In the genomic region with DNA sequence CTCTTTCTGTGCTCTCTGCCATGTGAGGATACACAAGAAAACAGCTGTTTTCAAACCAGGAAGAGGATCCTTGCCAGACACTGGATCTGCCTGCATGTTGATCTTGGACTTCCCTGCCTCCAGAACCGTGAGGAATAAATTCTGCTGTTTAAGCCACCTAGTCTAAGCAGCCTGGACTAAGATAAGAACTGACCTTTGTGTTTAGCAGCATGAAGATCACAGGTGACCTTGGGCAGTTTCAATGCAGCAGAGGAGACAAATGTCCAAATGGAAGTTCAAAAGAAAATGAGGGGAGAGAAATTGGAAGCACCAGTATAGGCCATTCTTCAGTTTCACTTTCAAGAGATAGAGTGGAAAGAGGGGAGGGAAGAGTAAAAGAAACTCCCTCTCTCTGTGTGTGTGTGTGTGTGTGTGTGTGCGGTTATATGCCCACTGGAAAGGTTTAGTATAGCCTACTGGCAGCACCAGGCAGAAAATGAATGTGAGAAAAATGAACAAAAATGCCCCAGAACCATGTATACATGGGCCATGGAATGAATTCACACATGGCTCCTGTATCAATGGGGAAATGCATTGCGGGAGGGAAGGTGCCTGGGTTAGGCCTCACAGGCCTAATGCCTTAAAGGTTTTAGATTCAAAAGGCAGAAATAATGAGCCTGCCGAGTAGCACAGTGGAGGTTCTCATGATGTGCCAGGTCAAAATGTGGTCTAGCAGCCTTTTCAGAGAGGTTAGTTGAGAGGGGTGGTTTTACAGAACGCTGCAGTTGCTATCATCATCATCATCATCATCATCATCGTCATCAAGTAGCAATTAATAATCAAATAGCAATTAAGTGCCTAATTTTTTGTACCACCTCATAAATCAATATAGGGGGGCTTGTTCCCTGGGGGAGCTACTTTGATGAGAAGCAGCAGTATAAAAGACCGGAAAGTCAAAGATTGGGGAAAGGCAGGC, we compare ENCODE assay signal across 1 cellular context.
TF ChIP-seq lines count a peak whose summit lies in the region.

No MANE protein-coding gene starts in this region.

TF ChIP-seq in K562, 482 proteins besides CTCF, POLR2A, EP300 and RAD21 (continued from another document):
- TF ChIP-seq GTF2E2 (tag; IDR thresholded peaks at IDR 0.05) = 0 out of 2 replicates have a peak, but pooled peaks have one; percentile 7
- 0 out of 2 replicates have a peak, but pooled peaks have one; percentile 9 for TF ChIP-seq ETV5 (CRISPR knock-in tag; IDR thresholded peaks at IDR 0.05; ENCODE audit: low read depth)
- no peak for TF ChIP-seq CBFB (CRISPR knock-in tag; IDR thresholded peaks at IDR 0.05)
- no peak for TF ChIP-seq CBX5 (IDR thresholded peaks at IDR 0.05; ENCODE audit: borderline replicate concordance, low read depth)
- TF ChIP-seq, protein P1, sequence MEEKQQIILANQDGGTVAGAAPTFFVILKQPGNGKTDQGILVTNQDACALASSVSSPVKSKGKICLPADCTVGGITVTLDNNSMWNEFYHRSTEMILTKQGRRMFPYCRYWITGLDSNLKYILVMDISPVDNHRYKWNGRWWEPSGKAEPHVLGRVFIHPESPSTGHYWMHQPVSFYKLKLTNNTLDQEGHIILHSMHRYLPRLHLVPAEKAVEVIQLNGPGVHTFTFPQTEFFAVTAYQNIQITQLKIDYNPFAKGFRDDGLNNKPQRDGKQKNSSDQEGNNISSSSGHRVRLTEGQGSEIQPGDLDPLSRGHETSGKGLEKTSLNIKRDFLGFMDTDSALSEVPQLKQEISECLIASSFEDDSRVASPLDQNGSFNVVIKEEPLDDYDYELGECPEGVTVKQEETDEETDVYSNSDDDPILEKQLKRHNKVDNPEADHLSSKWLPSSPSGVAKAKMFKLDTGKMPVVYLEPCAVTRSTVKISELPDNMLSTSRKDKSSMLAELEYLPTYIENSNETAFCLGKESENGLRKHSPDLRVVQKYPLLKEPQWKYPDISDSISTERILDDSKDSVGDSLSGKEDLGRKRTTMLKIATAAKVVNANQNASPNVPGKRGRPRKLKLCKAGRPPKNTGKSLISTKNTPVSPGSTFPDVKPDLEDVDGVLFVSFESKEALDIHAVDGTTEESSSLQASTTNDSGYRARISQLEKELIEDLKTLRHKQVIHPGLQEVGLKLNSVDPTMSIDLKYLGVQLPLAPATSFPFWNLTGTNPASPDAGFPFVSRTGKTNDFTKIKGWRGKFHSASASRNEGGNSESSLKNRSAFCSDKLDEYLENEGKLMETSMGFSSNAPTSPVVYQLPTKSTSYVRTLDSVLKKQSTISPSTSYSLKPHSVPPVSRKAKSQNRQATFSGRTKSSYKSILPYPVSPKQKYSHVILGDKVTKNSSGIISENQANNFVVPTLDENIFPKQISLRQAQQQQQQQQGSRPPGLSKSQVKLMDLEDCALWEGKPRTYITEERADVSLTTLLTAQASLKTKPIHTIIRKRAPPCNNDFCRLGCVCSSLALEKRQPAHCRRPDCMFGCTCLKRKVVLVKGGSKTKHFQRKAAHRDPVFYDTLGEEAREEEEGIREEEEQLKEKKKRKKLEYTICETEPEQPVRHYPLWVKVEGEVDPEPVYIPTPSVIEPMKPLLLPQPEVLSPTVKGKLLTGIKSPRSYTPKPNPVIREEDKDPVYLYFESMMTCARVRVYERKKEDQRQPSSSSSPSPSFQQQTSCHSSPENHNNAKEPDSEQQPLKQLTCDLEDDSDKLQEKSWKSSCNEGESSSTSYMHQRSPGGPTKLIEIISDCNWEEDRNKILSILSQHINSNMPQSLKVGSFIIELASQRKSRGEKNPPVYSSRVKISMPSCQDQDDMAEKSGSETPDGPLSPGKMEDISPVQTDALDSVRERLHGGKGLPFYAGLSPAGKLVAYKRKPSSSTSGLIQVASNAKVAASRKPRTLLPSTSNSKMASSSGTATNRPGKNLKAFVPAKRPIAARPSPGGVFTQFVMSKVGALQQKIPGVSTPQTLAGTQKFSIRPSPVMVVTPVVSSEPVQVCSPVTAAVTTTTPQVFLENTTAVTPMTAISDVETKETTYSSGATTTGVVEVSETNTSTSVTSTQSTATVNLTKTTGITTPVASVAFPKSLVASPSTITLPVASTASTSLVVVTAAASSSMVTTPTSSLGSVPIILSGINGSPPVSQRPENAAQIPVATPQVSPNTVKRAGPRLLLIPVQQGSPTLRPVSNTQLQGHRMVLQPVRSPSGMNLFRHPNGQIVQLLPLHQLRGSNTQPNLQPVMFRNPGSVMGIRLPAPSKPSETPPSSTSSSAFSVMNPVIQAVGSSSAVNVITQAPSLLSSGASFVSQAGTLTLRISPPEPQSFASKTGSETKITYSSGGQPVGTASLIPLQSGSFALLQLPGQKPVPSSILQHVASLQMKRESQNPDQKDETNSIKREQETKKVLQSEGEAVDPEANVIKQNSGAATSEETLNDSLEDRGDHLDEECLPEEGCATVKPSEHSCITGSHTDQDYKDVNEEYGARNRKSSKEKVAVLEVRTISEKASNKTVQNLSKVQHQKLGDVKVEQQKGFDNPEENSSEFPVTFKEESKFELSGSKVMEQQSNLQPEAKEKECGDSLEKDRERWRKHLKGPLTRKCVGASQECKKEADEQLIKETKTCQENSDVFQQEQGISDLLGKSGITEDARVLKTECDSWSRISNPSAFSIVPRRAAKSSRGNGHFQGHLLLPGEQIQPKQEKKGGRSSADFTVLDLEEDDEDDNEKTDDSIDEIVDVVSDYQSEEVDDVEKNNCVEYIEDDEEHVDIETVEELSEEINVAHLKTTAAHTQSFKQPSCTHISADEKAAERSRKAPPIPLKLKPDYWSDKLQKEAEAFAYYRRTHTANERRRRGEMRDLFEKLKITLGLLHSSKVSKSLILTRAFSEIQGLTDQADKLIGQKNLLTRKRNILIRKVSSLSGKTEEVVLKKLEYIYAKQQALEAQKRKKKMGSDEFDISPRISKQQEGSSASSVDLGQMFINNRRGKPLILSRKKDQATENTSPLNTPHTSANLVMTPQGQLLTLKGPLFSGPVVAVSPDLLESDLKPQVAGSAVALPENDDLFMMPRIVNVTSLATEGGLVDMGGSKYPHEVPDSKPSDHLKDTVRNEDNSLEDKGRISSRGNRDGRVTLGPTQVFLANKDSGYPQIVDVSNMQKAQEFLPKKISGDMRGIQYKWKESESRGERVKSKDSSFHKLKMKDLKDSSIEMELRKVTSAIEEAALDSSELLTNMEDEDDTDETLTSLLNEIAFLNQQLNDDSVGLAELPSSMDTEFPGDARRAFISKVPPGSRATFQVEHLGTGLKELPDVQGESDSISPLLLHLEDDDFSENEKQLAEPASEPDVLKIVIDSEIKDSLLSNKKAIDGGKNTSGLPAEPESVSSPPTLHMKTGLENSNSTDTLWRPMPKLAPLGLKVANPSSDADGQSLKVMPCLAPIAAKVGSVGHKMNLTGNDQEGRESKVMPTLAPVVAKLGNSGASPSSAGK (IDR thresholded peaks at IDR 0.05) = 0 out of 2 replicates have a peak, but pooled peaks have one; percentile 8
- TF ChIP-seq, protein P2, sequence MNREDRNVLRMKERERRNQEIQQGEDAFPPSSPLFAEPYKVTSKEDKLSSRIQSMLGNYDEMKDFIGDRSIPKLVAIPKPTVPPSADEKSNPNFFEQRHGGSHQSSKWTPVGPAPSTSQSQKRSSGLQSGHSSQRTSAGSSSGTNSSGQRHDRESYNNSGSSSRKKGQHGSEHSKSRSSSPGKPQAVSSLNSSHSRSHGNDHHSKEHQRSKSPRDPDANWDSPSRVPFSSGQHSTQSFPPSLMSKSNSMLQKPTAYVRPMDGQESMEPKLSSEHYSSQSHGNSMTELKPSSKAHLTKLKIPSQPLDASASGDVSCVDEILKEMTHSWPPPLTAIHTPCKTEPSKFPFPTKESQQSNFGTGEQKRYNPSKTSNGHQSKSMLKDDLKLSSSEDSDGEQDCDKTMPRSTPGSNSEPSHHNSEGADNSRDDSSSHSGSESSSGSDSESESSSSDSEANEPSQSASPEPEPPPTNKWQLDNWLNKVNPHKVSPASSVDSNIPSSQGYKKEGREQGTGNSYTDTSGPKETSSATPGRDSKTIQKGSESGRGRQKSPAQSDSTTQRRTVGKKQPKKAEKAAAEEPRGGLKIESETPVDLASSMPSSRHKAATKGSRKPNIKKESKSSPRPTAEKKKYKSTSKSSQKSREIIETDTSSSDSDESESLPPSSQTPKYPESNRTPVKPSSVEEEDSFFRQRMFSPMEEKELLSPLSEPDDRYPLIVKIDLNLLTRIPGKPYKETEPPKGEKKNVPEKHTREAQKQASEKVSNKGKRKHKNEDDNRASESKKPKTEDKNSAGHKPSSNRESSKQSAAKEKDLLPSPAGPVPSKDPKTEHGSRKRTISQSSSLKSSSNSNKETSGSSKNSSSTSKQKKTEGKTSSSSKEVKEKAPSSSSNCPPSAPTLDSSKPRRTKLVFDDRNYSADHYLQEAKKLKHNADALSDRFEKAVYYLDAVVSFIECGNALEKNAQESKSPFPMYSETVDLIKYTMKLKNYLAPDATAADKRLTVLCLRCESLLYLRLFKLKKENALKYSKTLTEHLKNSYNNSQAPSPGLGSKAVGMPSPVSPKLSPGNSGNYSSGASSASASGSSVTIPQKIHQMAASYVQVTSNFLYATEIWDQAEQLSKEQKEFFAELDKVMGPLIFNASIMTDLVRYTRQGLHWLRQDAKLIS (CRISPR knock-in tag; IDR thresholded peaks at IDR 0.05) = no peak
- peak in 1 of 2 experiments; percentile 61; a peak in 1 of 3 replicates for TF ChIP-seq CBX3 (IDR thresholded peaks at IDR 0.05; ENCODE audit: borderline replicate concordance in 1 of 2, low read length in 2 of 2)
- TF ChIP-seq, protein P3, sequence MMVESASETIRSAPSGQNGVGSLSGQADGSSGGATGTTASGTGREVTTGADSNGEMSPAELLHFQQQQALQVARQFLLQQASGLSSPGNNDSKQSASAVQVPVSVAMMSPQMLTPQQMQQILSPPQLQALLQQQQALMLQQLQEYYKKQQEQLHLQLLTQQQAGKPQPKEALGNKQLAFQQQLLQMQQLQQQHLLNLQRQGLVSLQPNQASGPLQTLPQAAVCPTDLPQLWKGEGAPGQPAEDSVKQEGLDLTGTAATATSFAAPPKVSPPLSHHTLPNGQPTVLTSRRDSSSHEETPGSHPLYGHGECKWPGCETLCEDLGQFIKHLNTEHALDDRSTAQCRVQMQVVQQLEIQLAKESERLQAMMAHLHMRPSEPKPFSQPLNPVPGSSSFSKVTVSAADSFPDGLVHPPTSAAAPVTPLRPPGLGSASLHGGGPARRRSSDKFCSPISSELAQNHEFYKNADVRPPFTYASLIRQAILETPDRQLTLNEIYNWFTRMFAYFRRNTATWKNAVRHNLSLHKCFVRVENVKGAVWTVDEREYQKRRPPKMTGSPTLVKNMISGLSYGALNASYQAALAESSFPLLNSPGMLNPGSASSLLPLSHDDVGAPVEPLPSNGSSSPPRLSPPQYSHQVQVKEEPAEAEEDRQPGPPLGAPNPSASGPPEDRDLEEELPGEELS (CRISPR knock-in tag; IDR thresholded peaks at IDR 0.05; ENCODE audit: borderline replicate concordance) = peak; percentile 51; the same call in 1 of the 2 replicates
